Comparison of ENCODE assay signal across 25 cellular contexts in genomic region chr12:15714256-15714655, GRCh38.
DNase-seq lines count a peak whose midpoint lies in the region; ATAC-seq and TF ChIP-seq lines count a peak whose summit lies in the region.
"Had no signal": no experiment of that assay in that cellular context is flagged by ENCODE, and none has a peak within 500 bp of the region (broad histone marks: within the 10 kb centered on the region; RNA-seq: fewer than 3 reads in every experiment).

No MANE protein-coding gene starts in this region.

- no CpG with 5 or more reads among the region's 2 CpGs for WGBS in neuronal stem cell (ENCODE audit: extremely low coverage in 2 of 2, insufficient read length in 2 of 2, insufficient replicate concordance in 1 of 2), 2 donors

- H4K91ac ChIP-seq in neuronal stem cell (ENCODE audit: low read depth, low read length, poor library complexity), result no peak overlapping the region

- no peak overlapping the region for H2AK5ac ChIP-seq in neuronal stem cell (ENCODE audit: low read depth, low read length)

- no TSS peak for BruUV-seq in PC-3 (replicated peaks; lab: Mats Ljungman, UMichigan)

- H3K27ac ChIP-seq in colonic mucosa (peak overlapping the region; percentile 88), neuronal stem cell (replicated peaks; ENCODE audit: low read length) (no peak overlapping the region), PC-3 (ENCODE audit: low read length) (no peak overlapping the region)
- H3K27ac ChIP-seq: BLaER1, PC-9, SJSA1 had no signal

- H3K4me1 ChIP-seq in colonic mucosa (no peaks in the 10 kb centered on the region), neuronal stem cell (ENCODE audit: control insufficient read depth in 2 of 2, insufficient read depth in 1 of 2, low read depth in 1 of 2, low read length in 2 of 2) (peaks cover 4 to 8% of the 10 kb centered on the region in 2 donors), PC-3 (ENCODE audit: insufficient read depth, low read length) (peaks cover 38% of the 10 kb centered on the region)
- H3K4me1 ChIP-seq: BLaER1, SJSA1 had no signal

- no peak overlapping the region for H3K14ac ChIP-seq in neuronal stem cell (ENCODE audit: low read length)

- CTCF ChIA-PET in PC-3 (lab: Charles Lee), result no interaction called here

- H2BK15ac ChIP-seq in neuronal stem cell (ENCODE audit: low read length), result no peak overlapping the region

- no peaks in the 10 kb centered on the region for H3K27me3 ChIP-seq in colonic mucosa
- no peaks in the 10 kb centered on the region for H3K27me3 ChIP-seq in neuronal stem cell (ENCODE audit: control insufficient read depth in 3 of 3, insufficient read depth in 3 of 3, low read depth in 1 of 3, low read length in 3 of 3)
- no peaks in the 10 kb centered on the region for H3K27me3 ChIP-seq in PC-3 (ENCODE audit: low read length)
- H3K27me3 ChIP-seq: BLaER1, SJSA1 had no signal

- H3K18ac ChIP-seq in neuronal stem cell (ENCODE audit: low read length), result peak overlapping the region; percentile 35

- H3K23ac ChIP-seq in neuronal stem cell (ENCODE audit: low read depth, low read length, poor library complexity), result no peak overlapping the region

- no peaks in the 10 kb centered on the region for H3F3A ChIP-seq in PC-3 (ENCODE audit: low read length, unreplicated experiment)

- POLR2A ChIA-PET in PC-3 (lab: Charles Lee; ENCODE audit: unreplicated experiment), result no interaction called here

- intact Hi-C loops in colonic mucosa (cut with DNase I) (loop anchor here (10.0 kb wide), 1 partner anchor 71 kb away; the partner anchor contains the start of gene EPS8), PC-3 (cut with micrococcal nuclease) (no loop called here)

- H3K4ac ChIP-seq in neuronal stem cell (ENCODE audit: low read length), result no peak overlapping the region

- no peak overlapping the region for H2BK5ac ChIP-seq in neuronal stem cell (ENCODE audit: low read length)

- H2BK12ac ChIP-seq in neuronal stem cell (ENCODE audit: low read length), result no peak overlapping the region

- peaks cover 25% of the 10 kb centered on the region; the same call in 1 of the 2 replicates for H3K79me2 ChIP-seq in PC-3 (ENCODE audit: low read length)

- no peak overlapping the region for H2BK120ac ChIP-seq in neuronal stem cell (ENCODE audit: low read depth, low read length)

- TF ChIP-seq CTCF in colonic mucosa (IDR thresholded peaks at IDR 0.05) (no peak), PC-3 (conservative IDR thresholded peaks at IDR 0.05; ENCODE audit: low read depth, low read length) (no peak)

- no peaks in the 10 kb centered on the region for H3K79me1 ChIP-seq in neuronal stem cell (ENCODE audit: low read depth, low read length)

- H2AFZ ChIP-seq in neuronal stem cell (ENCODE audit: low read length), result no peak overlapping the region
- H2AFZ ChIP-seq in PC-3 (ENCODE audit: low read length), result no peak overlapping the region
- H2AFZ ChIP-seq: PC-9 had no signal

- DNase-seq in DMS53 (lab: John Stamatoyannopoulos, UW), result peak; percentile 36
- DNase-seq in DMS53 treated with DMSO at 0.1 percent for 48 hours (lab: John Stamatoyannopoulos, UW; ENCODE audit: unreplicated experiment), result no peak
- DNase-seq in colonic mucosa, result no peak
- DNase-seq in neuronal stem cell (ENCODE audit: low spot score), result no peak
- DNase-seq in PC-3, result no peak
- DNase-seq in stimulated activated CD4-positive, alpha-beta T cell treated with anti-CD3 and anti-CD28 coated beads, Interleukin-4, amount 100 ng/mL, for 24 hours, result no peak
- no peak for DNase-seq in A172 (ENCODE audit: low spot score)
- no peak for DNase-seq in UCSD-AML1 (lab: John Stamatoyannopoulos, UW; ENCODE audit: unreplicated experiment)
- DNase-seq: 8988T; CD4-positive, CD25-positive, alpha-beta regulatory T cell; DMS79; GF-D8; HCEC 1CT; Karpas-422; NCI-H1092 treated with DMSO at 0.1 percent for 48 hours; NCI-H1436 treated with DMSO at 0.1 percent for 48 hours; NCI-H187 treated with DMSO at 0.1 percent for 48 hours; NCI-H2171 treated with DMSO at 0.1 percent for 48 hours; NCI-H524 treated with DMSO at 0.1 percent for 48 hours; NCI-H774; PC-9; Right ventricle myocardium superior; RPMI8226 had no signal

- H3K9me2 ChIP-seq in PC-3 (replicated peaks; ENCODE audit: low read length), result no peaks in the 10 kb centered on the region

- no peaks in the 10 kb centered on the region for H3K9me3 ChIP-seq in colonic mucosa
- H3K9me3 ChIP-seq in neuronal stem cell (replicated peaks in 1 of 2; ENCODE audit: control insufficient read depth in 2 of 2, insufficient read depth in 1 of 2, low read depth in 1 of 2, low read length in 2 of 2), result no peaks in the 10 kb centered on the region
- H3K9me3 ChIP-seq in PC-3 (ENCODE audit: low read length), result no peaks in the 10 kb centered on the region
- H3K9me3 ChIP-seq: BLaER1, SJSA1 had no signal

- H3K9ac ChIP-seq in colonic mucosa (ENCODE audit: low read depth in 2 of 2, low read length in 2 of 2), result no peak overlapping the region
- H3K9ac ChIP-seq in neuronal stem cell (ENCODE audit: low read depth, low read length, poor library complexity), result no peak overlapping the region
- H3K9ac ChIP-seq in PC-3 (ENCODE audit: low read length), result no peak overlapping the region
- H3K9ac ChIP-seq: BLaER1 had no signal

- no peak for ATAC-seq in PC-3

- no peak overlapping the region for H4K8ac ChIP-seq in neuronal stem cell (ENCODE audit: low read depth, low read length)

- no peaks in the 10 kb centered on the region for H4K20me1 ChIP-seq in PC-3 (ENCODE audit: low read length)
- H4K20me1 ChIP-seq: BLaER1 had no signal

- H3K36me3 ChIP-seq in colonic mucosa (no peaks in the 10 kb centered on the region), neuronal stem cell (replicated peaks in 1 of 2; ENCODE audit: control insufficient read depth in 2 of 2, insufficient read depth in 2 of 2, low read length in 2 of 2) (no peaks in the 10 kb centered on the region), PC-3 (ENCODE audit: low read depth, low read length) (no peaks in the 10 kb centered on the region)
- H3K36me3 ChIP-seq: BLaER1 had no signal

- H3K4me3 ChIP-seq in colonic mucosa, result no peak overlapping the region
- H3K4me3 ChIP-seq in neuronal stem cell (ENCODE audit: low read length in 2 of 2), result no peak overlapping the region
- no peak overlapping the region for H3K4me3 ChIP-seq in PC-3 (ENCODE audit: low read length)
- H3K4me3 ChIP-seq: BLaER1, PC-9, SJSA1 had no signal

- H3K4me2 ChIP-seq in neuronal stem cell (ENCODE audit: insufficient read depth, low read length, poor library complexity, severe bottlenecking) (no peak overlapping the region), PC-3 (ENCODE audit: low read length) (no peak overlapping the region)
- H3K4me2 ChIP-seq: BLaER1, PC-9 had no signal
